In the genomic region with DNA sequence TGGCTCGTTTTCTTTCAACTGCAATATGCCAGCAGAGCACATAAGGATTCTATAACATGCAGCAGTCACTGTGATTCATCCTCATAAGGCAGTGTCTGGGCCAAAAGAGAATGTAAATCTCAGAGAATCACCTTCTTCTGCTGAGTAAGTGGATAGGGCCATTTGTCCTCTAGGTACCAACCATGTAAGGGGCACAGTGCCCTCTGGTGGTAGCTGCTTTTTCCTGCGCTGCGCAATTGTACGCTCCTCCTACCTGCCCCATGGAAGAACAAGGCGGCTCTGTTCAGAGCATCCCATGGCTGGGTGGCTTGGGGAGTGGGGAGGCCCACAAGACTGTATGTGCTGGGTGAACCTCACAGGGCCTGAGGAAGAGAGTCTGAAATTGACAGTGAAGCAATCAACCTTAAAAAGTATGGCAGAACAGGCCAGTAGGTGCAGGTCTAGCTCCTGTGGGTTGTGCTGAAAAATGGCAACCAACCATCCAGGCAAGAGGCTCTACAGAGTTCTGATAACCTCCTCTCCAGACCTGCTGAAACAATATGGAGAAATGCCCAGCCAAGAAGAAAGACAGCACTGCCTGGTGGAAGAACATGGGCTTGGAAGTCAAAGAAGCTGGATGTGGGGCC, we compare ENCODE assay signal across 9 cellular contexts.
DNase-seq lines count a peak whose midpoint lies in the region; ATAC-seq and TF ChIP-seq lines count a peak whose summit lies in the region.
"Had no signal": no experiment of that assay in that cellular context is flagged by ENCODE, and none has a peak within 500 bp of the region (broad histone marks: within the 10 kb centered on the region; RNA-seq: fewer than 3 reads in every experiment).

No MANE protein-coding gene starts in this region.

- peak; percentile 56 to 87 (median 83) for TF ChIP-seq CTCF in right lobe of liver (IDR thresholded peaks at IDR 0.05)

- ATAC-seq in GM21786 (IDR thresholded peaks at IDR 0.05; ENCODE audit: unreplicated experiment): peak; percentile 62
- ATAC-seq in right lobe of liver: peak; percentile 91 to 96 (median 95)
- ATAC-seq in HG03095 (IDR thresholded peaks at IDR 0.05; ENCODE audit: unreplicated experiment): no peak

- H3K4me1 ChIP-seq in right lobe of liver: no peaks in the 10 kb centered on the region

- 10% methylated on average over 2 of the region's 5 CpGs for WGBS in right lobe of liver (ENCODE audit: insufficient coverage, low coverage, low lambda C conversion rate, missing lambda C conversion rate)

- no peaks in the 10 kb centered on the region for H3K27me3 ChIP-seq in right lobe of liver

- intact Hi-C loops in right lobe of liver (cut with DNase I): no loop called here

- DNase-seq in COR-L47 (lab: John Stamatoyannopoulos, UW) (peak; percentile 17), NCI-H1436 (lab: John Stamatoyannopoulos, UW) (peak; percentile 60), dermis microvascular lymphatic vessel endothelial cell (ENCODE audit: low read depth in 2 of 2) (peak; percentile 43 to 71), right lobe of liver (peak; percentile 71 to 79 (median 78))
- peak; percentile 56 for DNase-seq in activated CD4-positive, CD25-positive, alpha-beta regulatory T cell treated with anti-CD3 and anti-CD28 coated beads, Interleukin-2, amount 50 U/mL, for 72 hours
- DNase-seq in stimulated activated CD8-positive, alpha-beta memory T cell treated with anti-CD3 and anti-CD28 coated beads, Interleukin-12 subunit alpha, Interleukin-12 subunit beta, amount 100 ng/mL, for 1 hour (ENCODE audit: low read depth): peak; percentile 11

- TF ChIP-seq POLR2A in right lobe of liver (IDR thresholded peaks at IDR 0.05): no peak

- no peak overlapping the region for H3K27ac ChIP-seq in right lobe of liver
- H3K27ac ChIP-seq: SK-N-MC had no signal

- no peaks in the 10 kb centered on the region for H3K9me3 ChIP-seq in right lobe of liver

- H3K36me3 ChIP-seq in right lobe of liver: no peaks in the 10 kb centered on the region

- H3K4me3 ChIP-seq in right lobe of liver: no peak overlapping the region
- H3K4me3 ChIP-seq: SK-N-MC had no signal

Comparison
In these comparisons a context has a peak if more than half of its experiments do, and no peak if none do; other contexts are left out.
1. DNase-seq: peak in every context shown above with its lines; median percentile 78 in right lobe of liver; 60 in NCI-H1436; 57 in dermis microvascular lymphatic vessel endothelial cell; 56 in activated CD4-positive, CD25-positive, alpha-beta regulatory T cell treated with anti-CD3 and anti-CD28 coated beads, Interleukin-2, amount 50 U/mL, for 72 hours; 17 in COR-L47; 11 in stimulated activated CD8-positive, alpha-beta memory T cell treated with anti-CD3 and anti-CD28 coated beads, Interleukin-12 subunit alpha, Interleukin-12 subunit beta, amount 100 ng/mL, for 1 hour.